ENCODE assay signal across 8 cellular contexts in the genomic region with DNA sequence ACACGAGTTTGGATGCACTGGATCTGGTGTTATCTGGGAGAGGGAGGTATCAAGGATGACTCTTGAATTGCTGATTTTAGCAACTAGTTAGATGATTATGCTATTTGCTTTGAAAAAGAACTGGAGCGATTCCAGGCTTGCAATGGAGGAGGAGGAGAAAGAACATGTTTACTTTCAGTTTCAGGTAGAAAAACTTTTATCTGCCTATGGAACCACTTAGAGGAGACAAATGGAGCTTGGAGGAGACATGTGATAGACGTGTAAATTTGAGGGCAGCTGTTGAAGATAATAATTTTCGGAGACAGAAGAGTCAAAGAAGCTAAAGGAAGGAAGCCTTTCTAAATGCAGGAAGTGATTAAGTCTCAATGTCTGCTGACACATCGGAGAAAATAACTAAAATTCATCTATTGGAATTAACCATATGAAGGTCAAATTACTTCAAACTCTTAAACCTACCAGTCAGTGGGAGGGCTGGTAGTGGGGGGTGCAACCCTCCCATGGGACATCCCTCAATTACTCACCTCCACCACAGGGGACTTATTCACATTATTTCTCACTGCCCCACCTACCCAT. TPM values are rescaled to one million over a fixed set of nuclear protein-coding genes. Genes with fewer than 3 reads are reported as not detected.
DNase-seq lines count a peak whose midpoint lies in the region; ATAC-seq, FAIRE-seq and TF ChIP-seq lines count a peak whose summit lies in the region.

No MANE protein-coding gene starts in this region.

- H3K27me3 ChIP-seq in CD8-positive, alpha-beta memory T cell (ENCODE audit: insufficient read depth, low read length, poor library complexity, severe bottlenecking), result no peaks in the 10 kb centered on the region
- H3K27me3 ChIP-seq in astrocyte (ENCODE audit: insufficient read depth, low read length), result no peaks in the 10 kb centered on the region
- H3K27me3 ChIP-seq in mononuclear cell (ENCODE audit: insufficient read depth, low read length), result no peaks in the 10 kb centered on the region

- H3K4me2 ChIP-seq in astrocyte (ENCODE audit: low read length), result peak overlapping the region; percentile 65

- H3K4me3 ChIP-seq in CD8-positive, alpha-beta memory T cell (ENCODE audit: low read length), result peak overlapping the region; percentile 11
- H3K4me3 ChIP-seq in astrocyte (ENCODE audit: insufficient read depth, low read depth, low read length) (no peak overlapping the region), mononuclear cell (ENCODE audit: low read length) (peak overlapping the region; percentile 12)

- H3K27ac ChIP-seq in CD8-positive, alpha-beta memory T cell (ENCODE audit: low read depth, low read length), result no peak overlapping the region
- H3K27ac ChIP-seq in astrocyte (ENCODE audit: low read depth, low read length), result no peak overlapping the region

- no peaks in the 10 kb centered on the region for H4K20me1 ChIP-seq in astrocyte (ENCODE audit: insufficient read depth, low read length)

- H3K27me3 Mint-ChIP-seq in CD8-positive, alpha-beta memory T cell, result no peaks in the 10 kb centered on the region
- no peaks in the 10 kb centered on the region for H3K27me3 Mint-ChIP-seq in astrocyte (ENCODE audit: low read depth, unreplicated experiment)

- CTCF ChIA-PET in CD8-positive, alpha-beta memory T cell (lab: Charles Lee), result no interaction called here

- H3K36me3 Mint-ChIP-seq in CD8-positive, alpha-beta memory T cell, result no peaks in the 10 kb centered on the region
- H3K36me3 Mint-ChIP-seq in astrocyte (ENCODE audit: low read depth, unreplicated experiment), result no peaks in the 10 kb centered on the region

- no peak overlapping the region for H3K9ac ChIP-seq in astrocyte (ENCODE audit: low read length)

- peaks cover 2 to 36% (median 5%) of the 10 kb centered on the region in 5 donors for H3K9me3 Mint-ChIP-seq in CD8-positive, alpha-beta memory T cell
- H3K9me3 Mint-ChIP-seq in astrocyte (ENCODE audit: unreplicated experiment), result no peaks in the 10 kb centered on the region

- H3K79me2 ChIP-seq in astrocyte (ENCODE audit: insufficient read depth, low read length), result no peaks in the 10 kb centered on the region

- POLR2A ChIA-PET in CD8-positive, alpha-beta memory T cell (lab: Charles Lee), result no interaction called here

- no peak for ATAC-seq in GM19463 (IDR thresholded peaks at IDR 0.05; ENCODE audit: unreplicated experiment)
- no peak for ATAC-seq in HG03520 (IDR thresholded peaks at IDR 0.05; ENCODE audit: unreplicated experiment)
- ATAC-seq in HG03097 (IDR thresholded peaks at IDR 0.05; ENCODE audit: low FRiP score, unreplicated experiment), result no peak

- no peak for TF ChIP-seq CTCF in astrocyte (IDR thresholded peaks at IDR 0.05; ENCODE audit: insufficient read depth, low read depth, low read length)

- H2AFZ ChIP-seq in astrocyte (ENCODE audit: low read depth, low read length), result peak overlapping the region; percentile 62

- H3K4me1 ChIP-seq in CD8-positive, alpha-beta memory T cell (ENCODE audit: insufficient read depth, low read length), result no peaks in the 10 kb centered on the region
- peaks cover 3% of the 10 kb centered on the region for H3K4me1 ChIP-seq in astrocyte (ENCODE audit: insufficient read depth, low read length)
- H3K4me1 ChIP-seq in mononuclear cell (ENCODE audit: insufficient read depth, low read length), result peaks cover 4% of the 10 kb centered on the region

- peak overlapping the region in 4 of 7 donors; percentile 16 to 42 (median 30) for H3K4me3 Mint-ChIP-seq in CD8-positive, alpha-beta memory T cell
- H3K4me3 Mint-ChIP-seq in astrocyte (ENCODE audit: unreplicated experiment), result no peak overlapping the region

- DNase-seq in CD8-positive, alpha-beta memory T cell, result no peak
- DNase-seq in M059J (ENCODE audit: low read depth) (peak; percentile 52), astrocyte (ENCODE audit: low read depth) (peak; percentile 24), occipital lobe (lab: John Stamatoyannopoulos, UW) (no peak)

- peaks cover 4 to 9% (median 6%) of the 10 kb centered on the region in 3 donors for H3K4me1 Mint-ChIP-seq in CD8-positive, alpha-beta memory T cell
- H3K4me1 Mint-ChIP-seq in astrocyte (ENCODE audit: low read depth, unreplicated experiment), result peaks cover 8% of the 10 kb centered on the region

- no peak overlapping the region for H3K27ac Mint-ChIP-seq in CD8-positive, alpha-beta memory T cell
- H3K27ac Mint-ChIP-seq in astrocyte (ENCODE audit: unreplicated experiment), result no peak overlapping the region

- FAIRE-seq in astrocyte (lab: Jason Lieb, UNC), result no peak

- no peaks in the 10 kb centered on the region for H3K9me3 ChIP-seq in CD8-positive, alpha-beta memory T cell (ENCODE audit: low read length)
- H3K9me3 ChIP-seq in astrocyte (ENCODE audit: insufficient read depth, low read depth, low read length), result no peaks in the 10 kb centered on the region
- H3K9me3 ChIP-seq in mononuclear cell (ENCODE audit: low read depth, low read length), result no peaks in the 10 kb centered on the region

- no peaks in the 10 kb centered on the region for H3K36me3 ChIP-seq in CD8-positive, alpha-beta memory T cell (ENCODE audit: insufficient read depth, low read length)
- no peaks in the 10 kb centered on the region for H3K36me3 ChIP-seq in astrocyte (ENCODE audit: insufficient read depth, low read length)

RNA-seq across cellular contexts. Expression of gene GNAI1, which starts 56.4 kb away (rescaled TPM):
- total RNA-seq in CD8-positive, alpha-beta memory T cell, result under 1 TPM; 0.39 to 0.42 TPM
- 3.8 TPM for polyA plus RNA-seq in CD8-positive, alpha-beta memory T cell
- total RNA-seq in M059J (2014; rRNA removed; shearing (Covaris generic)), result 48.1 and 58.9 TPM in 2 replicates
- total RNA-seq in astrocyte (32.9 and 35.5 TPM in 2 replicates), mononuclear cell (0.73 TPM), occipital lobe (196 TPM)

Comparison
In these comparisons a context has a peak if more than half of its experiments do, and no peak if none do; other contexts are left out.
1. DNase-seq: peak in M059J (single experiment) and astrocyte (single experiment); none in CD8-positive, alpha-beta memory T cell (0 of 5) and occipital lobe (single experiment).
2. RNA of gene GNAI1, which starts 56.4 kb away (total RNA-seq): 196 TPM in occipital lobe (single experiment), 48.1 to 58.9 TPM in M059J and 32.9 to 35.5 TPM in astrocyte; 0.73 TPM in mononuclear cell (single experiment) and 0.39 to 0.42 TPM in CD8-positive, alpha-beta memory T cell; every median in the first group is over 10 times any median in the second.